ENCODE assay signal across 20 cellular contexts in genomic region chr10:77463499-77463898, GRCh38.
DNase-seq lines count a peak whose midpoint lies in the region; ATAC-seq and TF ChIP-seq lines count a peak whose summit lies in the region.
"Had no signal": no experiment of that assay in that cellular context is flagged by ENCODE, and none has a peak within 500 bp of the region (broad histone marks: within the 10 kb centered on the region; RNA-seq: fewer than 3 reads in every experiment).

No MANE protein-coding gene starts in this region.

- H3K4ac ChIP-seq in IMR-90 (ENCODE audit: low read depth, low read length), result no peak overlapping the region

- H3K9me1 ChIP-seq in IMR-90 (ENCODE audit: insufficient read depth, low read length), result peaks cover 8% of the 10 kb centered on the region

- no peaks in the 10 kb centered on the region for H3K36me3 ChIP-seq in IMR-90 (ENCODE audit: control insufficient read depth, insufficient read depth, low read length)
- H3K36me3 ChIP-seq in mesodermal cell (ENCODE audit: control insufficient read depth, insufficient read depth, low read length), result no peaks in the 10 kb centered on the region
- peaks cover 0 to 2% of the 10 kb centered on the region in 2 donors for H3K36me3 ChIP-seq in stomach smooth muscle (ENCODE audit: control insufficient read depth in 2 of 2, insufficient read depth in 2 of 2, low read length in 2 of 2)
- H3K36me3 ChIP-seq: ovary had no signal

- H3K9me3 ChIP-seq in IMR-90 (ENCODE audit: control insufficient read depth, insufficient read depth, low read length) (no peaks in the 10 kb centered on the region), mesodermal cell (ENCODE audit: control insufficient read depth, low read length) (no peaks in the 10 kb centered on the region), stomach smooth muscle (ENCODE audit: control insufficient read depth in 2 of 2, low read length in 2 of 2) (no peaks in the 10 kb centered on the region)
- H3K9me3 ChIP-seq: ovary had no signal

- no peak overlapping the region for H4K91ac ChIP-seq in IMR-90 (ENCODE audit: insufficient read depth, low read depth, low read length)

- H3K9ac ChIP-seq in IMR-90 (ENCODE audit: low read depth, low read length) (no peak overlapping the region), stomach smooth muscle (ENCODE audit: low read length in 2 of 2) (no peak overlapping the region)

- CTCF ChIA-PET in IMR-90 (lab: Yijun Ruan, JAX) (no interaction called here), HEK293T (lab: Yijun Ruan, JAX) (no interaction called here)

- H3K4me3 ChIP-seq in IMR-90 (ENCODE audit: insufficient read depth, low read depth, low read length), result no peak overlapping the region
- H3K4me3 ChIP-seq in mesodermal cell (ENCODE audit: extremely low read depth, insufficient read depth, low read length, poor library complexity, severe bottlenecking), result no peak overlapping the region
- H3K4me3 ChIP-seq in stomach smooth muscle (ENCODE audit: low read length in 2 of 2), result no peak overlapping the region
- H3K4me3 ChIP-seq: GM12878, ovary, skin epidermis had no signal

- H2AFZ ChIP-seq in IMR-90 (replicated peaks; ENCODE audit: low read length, poor library complexity), result peak overlapping the region; percentile 40

- H2BK15ac ChIP-seq in IMR-90 (ENCODE audit: low read depth, low read length), result no peak overlapping the region

- intact Hi-C loops in IMR-90 (cut with micrococcal nuclease), result no loop called here

- no peaks in the 10 kb centered on the region for H3K79me1 ChIP-seq in IMR-90 (ENCODE audit: low read depth in 1 of 2, low read length in 2 of 2)

- H4K20me1 ChIP-seq in IMR-90 (ENCODE audit: insufficient read depth, low read length), result no peaks in the 10 kb centered on the region

- H3K27ac ChIP-seq in IMR-90 (ENCODE audit: insufficient read depth, low read length), result no peak overlapping the region
- peak overlapping the region; percentile 16 for H3K27ac ChIP-seq in mesodermal cell (ENCODE audit: low read depth, low read length, severe bottlenecking)
- H3K27ac ChIP-seq in stomach smooth muscle (ENCODE audit: low read length), result peak overlapping the region; percentile 18
- H3K27ac ChIP-seq: ovary, skin epidermis, VCaP had no signal

- no peak overlapping the region for H3K18ac ChIP-seq in IMR-90 (ENCODE audit: low read depth, low read length)

- H2AK9ac ChIP-seq in IMR-90 (replicated peaks; ENCODE audit: low read depth, low read length, poor library complexity), result no peak overlapping the region

- no peak overlapping the region for H4K5ac ChIP-seq in IMR-90 (ENCODE audit: low read depth, low read length)

- peak; percentile 13 for DNase-seq in IMR-90
- no peak for DNase-seq in COR-L47 (lab: John Stamatoyannopoulos, UW)
- DNase-seq in HEK293T (ENCODE audit: extremely low spot score), result no peak
- no peak for DNase-seq in activated CD4-positive, alpha-beta T cell treated with anti-CD3 and anti-CD28 coated beads, Interleukin-2, amount 50 U/mL, for 1 hour
- DNase-seq: activated CD4-positive, alpha-beta memory T cell treated with anti-CD3 and anti-CD28 coated beads for 36 hours; activated naive CD4-positive, alpha-beta T cell treated with Interleukin-2 at 50 U/mL for 16 hours; AML-193; Calu3; GF-D8; left cardiac atrium; NCI-H146; NCI-H2227 treated with DMSO at 0.1 percent for 48 hours; ovary; stimulated activated CD4-positive, alpha-beta T cell treated with anti-CD3 and anti-CD28 coated beads, Interleukin-4, amount 100 ng/mL, for 1 hour had no signal

- peak; percentile 72 for ATAC-seq in IMR-90 (ENCODE audit: low read depth)
- ATAC-seq: GM12878 had no signal

- no TSS peak for BruUV-seq in IMR-90 (replicated peaks; lab: Mats Ljungman, UMichigan)

- H3K36me3 Mint-ChIP-seq in brain, result no peaks in the 10 kb centered on the region
- H3K36me3 Mint-ChIP-seq: activated CD4-positive, alpha-beta memory T cell treated with anti-CD3 and anti-CD28 coated beads for 36 hours had no signal

- 0 out of 2 replicates have a peak, but pooled peaks cover 2% of the 10 kb centered on the region for H3K4me1 ChIP-seq in IMR-90 (ENCODE audit: control insufficient read depth, insufficient read depth, low read length)
- peaks cover 34% of the 10 kb centered on the region for H3K4me1 ChIP-seq in mesodermal cell (ENCODE audit: control insufficient read depth, insufficient read depth, low read length, poor library complexity, severe bottlenecking)
- peaks cover 40% of the 10 kb centered on the region for H3K4me1 ChIP-seq in stomach smooth muscle (ENCODE audit: control insufficient read depth, insufficient read depth, low read length)

- H3K4me2 ChIP-seq in IMR-90 (ENCODE audit: low read depth, low read length), result no peak overlapping the region

- H3K4me1 Mint-ChIP-seq in brain, result peaks cover 27% of the 10 kb centered on the region

- no peaks in the 10 kb centered on the region for H3K27me3 ChIP-seq in IMR-90 (ENCODE audit: control insufficient read depth, insufficient read depth, low read length)
- no peaks in the 10 kb centered on the region for H3K27me3 ChIP-seq in stomach smooth muscle (ENCODE audit: control insufficient read depth in 1 of 2, insufficient read depth in 2 of 2, low read length in 2 of 2)
- H3K27me3 ChIP-seq: ovary had no signal

- TF ChIP-seq POLR2A in IMR-90 (IDR thresholded peaks at IDR 0.05; ENCODE audit: low read depth, low read length), result no peak

- TF ChIP-seq CTCF in IMR-90 (conservative IDR thresholded peaks at IDR 0.05; ENCODE audit: low read depth, low read length) (no peak), brain (conservative IDR thresholded peaks at IDR 0.05) (no peak)

- no peaks in the 10 kb centered on the region for H3K9me3 Mint-ChIP-seq in brain
- H3K9me3 Mint-ChIP-seq: activated CD4-positive, alpha-beta memory T cell treated with anti-CD3 and anti-CD28 coated beads for 36 hours had no signal

- H2BK20ac ChIP-seq in IMR-90 (ENCODE audit: low read depth, low read length), result peak overlapping the region; percentile 9; the same call in 1 of the 2 replicates

- 57% methylated on average over 2 of the region's 4 CpGs; no CpG with 5 or more reads in 1 of the 2 experiments for WGBS in IMR-90 (ENCODE audit: extremely low coverage in 2 of 2, insufficient read length in 1 of 2), 2 experiments
- WGBS in mesodermal cell (ENCODE audit: insufficient coverage in 2 of 2), 2 experiments, result 63 to 69% methylated on average over 2 to 3 of the region's 4 CpGs

- H3K14ac ChIP-seq in IMR-90 (replicated peaks; ENCODE audit: low read depth, low read length), result 0 out of 2 replicates have a peak overlapping the region, but pooled peaks have one; percentile 31

- no peak overlapping the region for H3K23ac ChIP-seq in IMR-90 (ENCODE audit: low read depth, low read length)

- POLR2A ChIA-PET in IMR-90 (lab: Charles Lee; ENCODE audit: unreplicated experiment) (no interaction called here), HEK293T (lab: Yijun Ruan, JAX) (no interaction called here)

- H4K8ac ChIP-seq in IMR-90 (ENCODE audit: low read depth in 2 of 2, low read length in 2 of 2), result no peak overlapping the region

- H3K56ac ChIP-seq in IMR-90 (ENCODE audit: extremely low read depth, insufficient read depth, low read length), result no peak overlapping the region

- no peak overlapping the region for H2BK5ac ChIP-seq in IMR-90 (ENCODE audit: low read depth, low read length, poor library complexity, severe bottlenecking)

- in situ Hi-C loops in IMR-90 (cut with MboI; ENCODE audit: low sequenced_read_pairs), result no loop called here

- no peak overlapping the region for H3K4me3 Mint-ChIP-seq in brain
- H3K4me3 Mint-ChIP-seq: activated CD4-positive, alpha-beta memory T cell treated with anti-CD3 and anti-CD28 coated beads for 36 hours had no signal

- no peak for TF ChIP-seq RAD21 in IMR-90 (IDR thresholded peaks at IDR 0.05; ENCODE audit: low read length)

- H3K27me3 Mint-ChIP-seq in brain, result peaks cover 3% of the 10 kb centered on the region
- H3K27me3 Mint-ChIP-seq: activated CD4-positive, alpha-beta memory T cell treated with anti-CD3 and anti-CD28 coated beads for 36 hours had no signal

- H3K27ac Mint-ChIP-seq in brain, result peak overlapping the region in 3 of 5 experiments; percentile 16 to 79 (median 61)
- H3K27ac Mint-ChIP-seq: activated CD4-positive, alpha-beta memory T cell treated with anti-CD3 and anti-CD28 coated beads for 36 hours had no signal

- dilution Hi-C loops in IMR-90 (cut with HindIII; ENCODE audit: low sequenced_read_pairs, unreplicated experiment), result no loop called here

- no peak overlapping the region for H2BK120ac ChIP-seq in IMR-90 (ENCODE audit: low read depth, low read length)

- H2AK5ac ChIP-seq in IMR-90 (ENCODE audit: low read depth, low read length), result no peak overlapping the region

TF ChIP-seq in IMR-90, 13 proteins besides CTCF, POLR2A, EP300 and RAD21 (continues in another document):
- TF ChIP-seq MXI1 (IDR thresholded peaks at IDR 0.05; ENCODE audit: borderline replicate concordance, low read depth, low read length), result no peak
- no peak for TF ChIP-seq MAFK (IDR thresholded peaks at IDR 0.05; ENCODE audit: low read depth, low read length)
- no peak for TF ChIP-seq CEBPB (IDR thresholded peaks at IDR 0.05; ENCODE audit: low read depth, low read length)
- TF ChIP-seq BHLHE40 (IDR thresholded peaks at IDR 0.05; ENCODE audit: low read depth, low read length), result no peak

TF ChIP-seq in HEK293T, 16 proteins besides CTCF, POLR2A, EP300 and RAD21:
- TF ChIP-seq SP1 (IDR thresholded peaks at IDR 0.05) (no peak), ZNF384 (IDR thresholded peaks at IDR 0.05) (no peak), CTBP1 (IDR thresholded peaks at IDR 0.05; ENCODE audit: borderline replicate concordance) (no peak), TARDBP (IDR thresholded peaks at IDR 0.05) (no peak), FOXM1 (IDR thresholded peaks at IDR 0.05; ENCODE audit: borderline replicate concordance) (no peak), PKNOX1 (IDR thresholded peaks at IDR 0.05) (no peak), NFRKB (IDR thresholded peaks at IDR 0.05) (no peak), HDGF (IDR thresholded peaks at IDR 0.05; ENCODE audit: borderline replicate concordance) (no peak), BHLHE40 (IDR thresholded peaks at IDR 0.05; ENCODE audit: borderline replicate concordance) (no peak), FOXA1 (IDR thresholded peaks at IDR 0.05) (no peak), LEF1 (IDR thresholded peaks at IDR 0.05; ENCODE audit: borderline replicate concordance) (no peak), ELF4 (IDR thresholded peaks at IDR 0.05) (no peak), L3MBTL2 (conservative IDR thresholded peaks at IDR 0.05) (no peak), FOXK2 (IDR thresholded peaks at IDR 0.05) (no peak), SUZ12 (IDR thresholded peaks at IDR 0.05) (no peak), ARNT (IDR thresholded peaks at IDR 0.05) (no peak)
